ENCODE assay signal across 13 cellular contexts in genomic region chr2:15334650-15335326, GRCh38.
DNase-seq lines count a peak whose midpoint lies in the region; ATAC-seq and TF ChIP-seq lines count a peak whose summit lies in the region.
"Had no signal": no experiment of that assay in that cellular context is flagged by ENCODE, and none has a peak within 500 bp of the region (broad histone marks: within the 10 kb centered on the region; RNA-seq: fewer than 3 reads in every experiment).

No MANE protein-coding gene starts in this region.

- H3K27ac ChIP-seq in tibial artery = no peak overlapping the region

- peaks cover 9 to 15% (median 13%) of the 10 kb centered on the region in 3 donors for H3K36me3 ChIP-seq in tibial artery

- ATAC-seq in HG03442 (IDR thresholded peaks at IDR 0.05; ENCODE audit: unreplicated experiment) = no peak
- no peak for ATAC-seq in HG03045 (IDR thresholded peaks at IDR 0.05; ENCODE audit: unreplicated experiment)
- ATAC-seq: T-helper 17 cell had no signal

- H3K27me3 ChIP-seq in tibial artery = no peaks in the 10 kb centered on the region

- no peak overlapping the region for H3K4me3 ChIP-seq in LNCaP clone FGC (ENCODE audit: low read depth, low read length)
- H3K4me3 ChIP-seq in tibial artery = no peak overlapping the region

- H3K9me3 ChIP-seq in tibial artery = no peaks in the 10 kb centered on the region

- no peak for TF ChIP-seq CTCF in LNCaP clone FGC (IDR thresholded peaks at IDR 0.05; ENCODE audit: control insufficient read depth, extremely low read depth, insufficient read depth)
- TF ChIP-seq CTCF in tibial artery (IDR thresholded peaks at IDR 0.05) = no peak

- intact Hi-C loops in tibial artery (cut with DNase I; ENCODE audit: low total_unique reads) = no loop called here

- TF ChIP-seq POLR2A in erythroblast (IDR thresholded peaks at IDR 0.05; ENCODE audit: low read length) = no peak

- DNase-seq in COR-L47 (lab: John Stamatoyannopoulos, UW) (peak; percentile 40), LNCaP clone FGC (ENCODE audit: low read depth) (peak; percentile 56), NCI-H748 treated with DMSO at 0.1 percent for 48 hours (lab: John Stamatoyannopoulos, UW) (peak; percentile 48), fibroblast of gingiva (ENCODE audit: low read depth) (peak; percentile 83), erythroblast (lab: John Stamatoyannopoulos, UW) (no peak), tibial artery (no peak)
- DNase-seq: CD4-positive, CD25-positive, alpha-beta regulatory T cell; central memory CD4-positive, alpha-beta T cell; head of caudate nucleus; stimulated activated CD8-positive, alpha-beta memory T cell treated with anti-CD3 and anti-CD28 coated beads, Interleukin-4, amount 100 ng/mL, for 48 hours; T-helper 17 cell had no signal

- no peaks in the 10 kb centered on the region for H3K4me1 ChIP-seq in tibial artery

Comparison
In these comparisons a context has a peak if more than half of its experiments do, and no peak if none do; other contexts are left out.
1. DNase-seq: peak in COR-L47 (single experiment), LNCaP clone FGC (single experiment), NCI-H748 treated with DMSO at 0.1 percent for 48 hours (single experiment) and fibroblast of gingiva (single experiment); none in erythroblast (0 of 2) and tibial artery (0 of 2).